Comparison of ENCODE assay signal across 17 cellular contexts in genomic region chr2:108069515-108070310, GRCh38.
A peak's percentile ranks its signal among the peaks of the same experiment; 100 is the strongest.
DNase-seq lines count a peak whose midpoint lies in the region; ATAC-seq and TF ChIP-seq lines count a peak whose summit lies in the region.
"Had no signal": no experiment of that assay in that cellular context is flagged by ENCODE, and none has a peak within 500 bp of the region (broad histone marks: within the 10 kb centered on the region; RNA-seq: fewer than 3 reads in every experiment).

No MANE protein-coding gene starts in this region.

- H3K9me3 ChIP-seq in PC-3 (ENCODE audit: low read length) (no peaks in the 10 kb centered on the region), lower lobe of right lung (no peaks in the 10 kb centered on the region), SJCRH30 (replicated peaks) (no peaks in the 10 kb centered on the region)

- DNase-seq in PC-3 (peak; percentile 29), foreskin keratinocyte (no peak), lower leg skin (ENCODE audit: low spot score in 2 of 2) (no peak), G401 (ENCODE audit: low spot score) (no peak), lower lobe of right lung (no peak), SJCRH30 (no peak)
- DNase-seq: activated CD4-positive, CD25-positive, alpha-beta regulatory T cell treated with anti-CD3 and anti-CD28 coated beads, Interleukin-2, amount 50 U/mL, for 72 hours; activated CD8-positive, alpha-beta memory T cell treated with anti-CD3 and anti-CD28 coated beads, Interleukin-2, amount 10 ng/mL, durations not matched to agents 7 days and 5 days; activated effector memory CD4-positive, alpha-beta T cell treated with Interleukin-2 at 50 U/mL for 16 hours; amniotic stem cell; GM23248; NCI-H1417; SIG-M5; stimulated activated CD4-positive, alpha-beta T cell treated with anti-CD3 and anti-CD28 coated beads, Interleukin-2, amount 100 ng/mL, for 24 hours had no signal

- CTCF ChIA-PET in PC-3 (lab: Charles Lee), result no interaction called here

- no peaks in the 10 kb centered on the region for H3K79me2 ChIP-seq in PC-3 (ENCODE audit: low read length)

- no peak overlapping the region for H2AFZ ChIP-seq in PC-3 (ENCODE audit: low read length)
- H2AFZ ChIP-seq: GM23248 had no signal

- H4K20me1 ChIP-seq in PC-3 (ENCODE audit: low read length), result no peaks in the 10 kb centered on the region

- H3K36me3 ChIP-seq in PC-3 (ENCODE audit: low read depth, low read length) (no peaks in the 10 kb centered on the region), lower lobe of right lung (no peaks in the 10 kb centered on the region), SJCRH30 (no peaks in the 10 kb centered on the region)

- H3K9me2 ChIP-seq in PC-3 (replicated peaks; ENCODE audit: low read length), result no peaks in the 10 kb centered on the region

- peaks cover 90% of the 10 kb centered on the region for H3K27me3 ChIP-seq in PC-3 (ENCODE audit: low read length)
- H3K27me3 ChIP-seq in foreskin keratinocyte, result no peaks in the 10 kb centered on the region
- no peaks in the 10 kb centered on the region for H3K27me3 ChIP-seq in lower lobe of right lung (ENCODE audit: low read depth)
- no peaks in the 10 kb centered on the region for H3K27me3 ChIP-seq in SJCRH30

- H3K4me3 ChIP-seq in PC-3 (ENCODE audit: low read length) (no peak overlapping the region), lower leg skin (ENCODE audit: low read depth, poor library complexity, severe bottlenecking) (no peak overlapping the region), lower lobe of right lung (no peak overlapping the region), SJCRH30 (no peak overlapping the region)
- H3K4me3 ChIP-seq: GM23248 had no signal

- H3K27ac ChIP-seq in 22Rv1 (no peak overlapping the region), PC-3 (ENCODE audit: low read length) (no peak overlapping the region), foreskin keratinocyte (no peak overlapping the region), lower lobe of right lung (no peak overlapping the region), SJCRH30 (no peak overlapping the region)
- H3K27ac ChIP-seq: GM23248 had no signal

- intact Hi-C loops in PC-3 (cut with micrococcal nuclease), result no loop called here
- intact Hi-C loops in lower leg skin (cut with DNase I; ENCODE audit: low total_unique reads), result no loop called here
- intact Hi-C loops in lower lobe of right lung (cut with DNase I), result no loop called here

- POLR2A ChIA-PET in PC-3 (lab: Charles Lee; ENCODE audit: unreplicated experiment), result no interaction called here

- BruUV-seq in PC-3 (replicated peaks; lab: Mats Ljungman, UMichigan), result no TSS peak

- in situ Hi-C loops in G401 (cut with HindIII; ENCODE audit: low sequenced_read_pairs), result no loop called here

- TF ChIP-seq POLR2A in lower leg skin (IDR thresholded peaks at IDR 0.05), result no peak

- ATAC-seq in PC-3, result peak; percentile 53; the same call in 1 of the 2 replicates
- no peak for ATAC-seq in foreskin keratinocyte
- no peak for ATAC-seq in lower lobe of right lung
- ATAC-seq: activated CD8-positive, alpha-beta memory T cell treated with anti-CD3 and anti-CD28 coated beads, Interleukin-2, amount 10 ng/mL, durations not matched to agents 7 days and 5 days; left lobe of liver had no signal

- no peak overlapping the region for H3K4me2 ChIP-seq in PC-3 (ENCODE audit: low read length)

- peak; percentile 15; the same call in 1 of the 2 replicates for TF ChIP-seq CTCF in 22Rv1 (IDR thresholded peaks at IDR 0.05)
- peak; percentile 37 for TF ChIP-seq CTCF in GM12873 (IDR thresholded peaks at IDR 0.05; ENCODE audit: insufficient read depth, low read depth, low read length, missing control alignments)
- TF ChIP-seq CTCF in PC-3 (conservative IDR thresholded peaks at IDR 0.05; ENCODE audit: low read depth, low read length), result peak; percentile 44
- peak; percentile 18 for TF ChIP-seq CTCF in foreskin keratinocyte (conservative IDR thresholded peaks at IDR 0.05)
- no peak for TF ChIP-seq CTCF in lower leg skin (IDR thresholded peaks at IDR 0.05)
- TF ChIP-seq CTCF in lower lobe of right lung (IDR thresholded peaks at IDR 0.05), result no peak

- H3K4me1 ChIP-seq in PC-3 (ENCODE audit: insufficient read depth, low read length) (no peaks in the 10 kb centered on the region), foreskin keratinocyte (no peaks in the 10 kb centered on the region), lower lobe of right lung (no peaks in the 10 kb centered on the region), SJCRH30 (no peaks in the 10 kb centered on the region)

- 77 to 79% methylated on average over 8 of the region's 8 CpGs for WGBS in lower leg skin, 2 donors

- no peaks in the 10 kb centered on the region for H3F3A ChIP-seq in PC-3 (ENCODE audit: low read length, unreplicated experiment)

- no peak overlapping the region for H3K9ac ChIP-seq in PC-3 (ENCODE audit: low read length)
- H3K9ac ChIP-seq: GM23248 had no signal

Comparison
In these comparisons a context has a peak if more than half of its experiments do, and no peak if none do; other contexts are left out.
1. CTCF ChIP-seq: peak in 22Rv1 (single experiment), GM12873 (single experiment), PC-3 (single experiment) and foreskin keratinocyte (single experiment); none in lower leg skin (0 of 3) and lower lobe of right lung (single experiment).